Comparison of ENCODE assay signal across 29 cellular contexts in genomic region chr6:132224943-132225342, GRCh38.
DNase-seq lines count a peak whose midpoint lies in the region; ATAC-seq, FAIRE-seq and TF ChIP-seq lines count a peak whose summit lies in the region.
"Had no signal": no experiment of that assay in that cellular context is flagged by ENCODE, and none has a peak within 500 bp of the region (broad histone marks: within the 10 kb centered on the region; RNA-seq: fewer than 3 reads in every experiment).

No MANE protein-coding gene starts in this region.

- 4% methylated on average over 3 of the region's 3 CpGs for WGBS in HepG2 (ENCODE audit: low lambda C conversion rate)
- WGBS in right lobe of liver (ENCODE audit: insufficient coverage, low coverage, low lambda C conversion rate, missing lambda C conversion rate) = 81% methylated on average over 3 of the region's 3 CpGs

- H3K4me1 ChIP-seq in HepG2 (ENCODE audit: insufficient read depth, low read length) = no peaks in the 10 kb centered on the region
- no peaks in the 10 kb centered on the region for H3K4me1 ChIP-seq in right lobe of liver
- H3K4me1 ChIP-seq: A549; BE2C; BLaER1; BLaER1 treated with 17β-estradiol and CSF1 and Interleukin-3, amounts not matched to agents 10 nM and 100 nM; Caco-2 had no signal

- no peak for ATAC-seq in HepG2
- ATAC-seq in right lobe of liver = no peak
- ATAC-seq: A549; CD8-positive, alpha-beta T cell had no signal

- no TSS peak for BruUV-seq in HepG2 (replicated peaks; lab: Mats Ljungman, UMichigan)

- no peak for FAIRE-seq in HepG2 (lab: Jason Lieb, UNC)
- FAIRE-seq: A204.1, A549, D721Med had no signal

- CTCF ChIA-PET in HepG2 (lab: Yijun Ruan, JAX; ENCODE audit: low intra/inter-chr PET ratio, low total read pairs) = no interaction called here

- in situ Hi-C loops in HepG2 (cut with HindIII; ENCODE audit: extremely low pct_ligation_motif_present, low pct_unique_long_range_greater_than_20kb) = loop anchor here (25.0 kb wide), 1 partner anchor 538 kb away; no protein-coding TSS in a partner anchor

- TF ChIP-seq POLR2A in HepG2 (IDR thresholded peaks at IDR 0.05; ENCODE audit: insufficient read depth in 1 of 2, low read depth in 2 of 2, low read length in 2 of 2) = no peak
- no peak for TF ChIP-seq POLR2A in right lobe of liver (IDR thresholded peaks at IDR 0.05)

- no peak for TF ChIP-seq RAD21 in HepG2 (CRISPR knock-in tag; IDR thresholded peaks at IDR 0.05)

- DNase-seq in HepG2 (ENCODE audit: low spot score) (no peak), right lobe of liver (no peak)
- DNase-seq: 8988T; ACHN; AML-193; BE2C; C1 segment of cervical spinal cord; Caco-2; Calu3; CD4-positive, alpha-beta memory T cell; CD4-positive, alpha-beta T cell; CD4-positive, CD25-positive, alpha-beta regulatory T cell; CD8-positive, alpha-beta memory T cell; CD8-positive, alpha-beta T cell; COR-L47; DMS 273 treated with DMSO at 0.1 percent for 48 hours; DMS153; DMS53; DMS79; DMS79 treated with DMSO at 0.1 percent for 48 hours; DND-41; EL had no signal

- H3K9me3 ChIP-seq in HepG2 (ENCODE audit: low read length) (peaks cover 18% of the 10 kb centered on the region; the same call in 1 of the 2 replicates), right lobe of liver (no peaks in the 10 kb centered on the region)
- H3K9me3 ChIP-seq: A549, BE2C, Caco-2 had no signal

- TF ChIP-seq EP300 in HepG2 (IDR thresholded peaks at IDR 0.05; ENCODE audit: low read depth in 2 of 2, low read length in 2 of 2) = no peak
- no peak for TF ChIP-seq EP300 in HepG2 (CRISPR knock-in tag; IDR thresholded peaks at IDR 0.05; ENCODE audit: borderline replicate concordance)

- intact Hi-C loops in HepG2 (cut with micrococcal nuclease; ENCODE audit: unreplicated experiment) = no loop called here
- intact Hi-C loops in right lobe of liver (cut with DNase I) = loop anchor here (10.0 kb wide), 1 partner anchor 300 kb away; no protein-coding TSS in a partner anchor

- H3K27me3 ChIP-seq in HepG2 (ENCODE audit: control insufficient read depth in 1 of 2, insufficient read depth in 2 of 2, low read length in 2 of 2) (no peaks in the 10 kb centered on the region; a peak in 1 of 5 replicates), right lobe of liver (no peaks in the 10 kb centered on the region)
- H3K27me3 ChIP-seq: BLaER1; BLaER1 treated with 17β-estradiol and CSF1 and Interleukin-3, amounts not matched to agents 10 nM and 100 nM had no signal

- H3K4me2 ChIP-seq in HepG2 (ENCODE audit: low read depth, low read length) = no peak overlapping the region
- H3K4me2 ChIP-seq: A549; BLaER1; BLaER1 treated with 17β-estradiol and CSF1 and Interleukin-3, amounts not matched to agents 10 nM and 100 nM had no signal

- H3K79me2 ChIP-seq in HepG2 (ENCODE audit: insufficient read depth, low read length) = no peaks in the 10 kb centered on the region

- POLR2A ChIA-PET in HepG2 (lab: Yijun Ruan, JAX) = no interaction called here

- H3K36me3 ChIP-seq in HepG2 (replicated peaks in 1 of 2; ENCODE audit: control insufficient read depth in 1 of 2, insufficient read depth in 2 of 2, low read length in 2 of 2) (no peaks in the 10 kb centered on the region), right lobe of liver (no peaks in the 10 kb centered on the region)
- H3K36me3 ChIP-seq: BE2C; BLaER1; BLaER1 treated with 17β-estradiol and CSF1 and Interleukin-3, amounts not matched to agents 10 nM and 100 nM had no signal

- no peaks in the 10 kb centered on the region for H4K20me1 ChIP-seq in HepG2 (ENCODE audit: insufficient read depth, low read length)
- H4K20me1 ChIP-seq: BLaER1; BLaER1 treated with 17β-estradiol and CSF1 and Interleukin-3, amounts not matched to agents 10 nM and 100 nM had no signal

- no peak overlapping the region for H3K9ac ChIP-seq in HepG2 (ENCODE audit: insufficient read depth, low read depth, low read length)
- H3K9ac ChIP-seq: BLaER1; BLaER1 treated with 17β-estradiol and CSF1 and Interleukin-3, amounts not matched to agents 10 nM and 100 nM had no signal

- no peak overlapping the region for H2AFZ ChIP-seq in HepG2 (ENCODE audit: low read length)

- H3K27ac ChIP-seq in HepG2 (ENCODE audit: extremely low read length, insufficient read depth, low read length) (no peak overlapping the region), right lobe of liver (no peak overlapping the region)
- H3K27ac ChIP-seq: 22Rv1; A549; BLaER1; BLaER1 treated with 17β-estradiol and CSF1 and Interleukin-3, amounts not matched to agents 10 nM and 100 nM; C4-2B had no signal

- H3K4me3 ChIP-seq in HepG2 (replicated peaks in 1 of 3; ENCODE audit: insufficient read depth in 1 of 3, low read depth in 2 of 3, low read length in 3 of 3) (no peak overlapping the region), right lobe of liver (no peak overlapping the region)
- H3K4me3 ChIP-seq: A549; BLaER1; BLaER1 treated with 17β-estradiol and CSF1 and Interleukin-3, amounts not matched to agents 10 nM and 100 nM had no signal

- TF ChIP-seq CTCF in HepG2 (CRISPR knock-in tag; IDR thresholded peaks at IDR 0.05) = no peak
- no peak for TF ChIP-seq CTCF in right lobe of liver (IDR thresholded peaks at IDR 0.05)

TF ChIP-seq in HepG2, 621 proteins besides CTCF, POLR2A, EP300 and RAD21:
- no peak for TF ChIP-seq ZNF644 (CRISPR knock-in tag; IDR thresholded peaks at IDR 0.05; ENCODE audit: low read depth)
- TF ChIP-seq ZNF841 (CRISPR knock-in tag; IDR thresholded peaks at IDR 0.05; ENCODE audit: borderline replicate concordance) = peak; percentile 92
